ENCODE assay signal across 8 cellular contexts in genomic region chr1:28246427-28246832, GRCh38.
DNase-seq lines count a peak whose midpoint lies in the region; ATAC-seq and TF ChIP-seq lines count a peak whose summit lies in the region.

No MANE protein-coding gene starts in this region.

- CTCF ChIA-PET in RWPE1 (lab: Yijun Ruan, JAX) = interaction anchor here (0.6 kb wide), 2 partner anchors 32 to 37 kb away, joined by 3 read pairs; no protein-coding TSS in a partner anchor
- CTCF ChIA-PET in GM10248 (lab: Yijun Ruan, JAX) = interaction anchor here (1.1 to 4.3 kb wide), 3 partner anchors 9 to 14 kb away, joined by 5 to 111 read pairs (median 5); partner anchors contain the start of gene SESN2

- H3K27ac Mint-ChIP-seq in effector memory CD8-positive, alpha-beta T cell = peak overlapping the region; percentile 94 to 99

- no peak overlapping the region for H2AFZ ChIP-seq in neuron (ENCODE audit: low read depth, low read length)

- H3K27ac ChIP-seq in RWPE1 = peak overlapping the region; percentile 91

- POLR2A ChIA-PET in RWPE1 (lab: Yijun Ruan, JAX; ENCODE audit: low non-redundant PET) = interaction anchor here (0.9 kb wide), 1 partner anchor 11 kb away, joined by 3 read pairs; the partner anchor contains the start of gene ATP5IF1
- POLR2A ChIA-PET in GM10248 (lab: Yijun Ruan, JAX) = interaction anchor here (0.6 to 3.7 kb wide), 3 partner anchors 11 to 302 kb away, joined by 4 to 25 read pairs (median 4); partner anchors contain the start of gene ATP5IF1

- TF ChIP-seq CTCF in RWPE1 (conservative IDR thresholded peaks at IDR 0.05; ENCODE audit: low read depth) (no peak), GM10248 (IDR thresholded peaks at IDR 0.05; ENCODE audit: control extremely low read depth, extremely low read depth, low read depth, missing control alignments) (no peak)

- in situ Hi-C loops in ACHN (cut with HindIII; ENCODE audit: low pct_ligation_motif_present, low pct_unique_long_range_greater_than_20kb, low sequenced_read_pairs) = no loop called here

- ATAC-seq in effector memory CD8-positive, alpha-beta T cell (replicated peaks) = peak; percentile 54
- ATAC-seq in HG03460 (IDR thresholded peaks at IDR 0.05; ENCODE audit: unreplicated experiment) = no peak

- DNase-seq in ACHN (peak; percentile 35), GF-D8 (lab: John Stamatoyannopoulos, UW) (peak; percentile 51), RWPE1 (ENCODE audit: low spot score) (no peak), foreskin melanocyte (no peak), GM10248 (ENCODE audit: extremely low spot score) (no peak)
- DNase-seq in effector memory CD8-positive, alpha-beta T cell = peak; percentile 58 to 65 (median 64)

- H3K4me1 Mint-ChIP-seq in effector memory CD8-positive, alpha-beta T cell (ENCODE audit: low read depth in 2 of 2) = peaks cover 44 to 45% of the 10 kb centered on the region in 2 donors

- peak overlapping the region; percentile 58 for H3K4me3 ChIP-seq in neuron (ENCODE audit: low read length)

- peaks cover 26% of the 10 kb centered on the region for H3K36me3 Mint-ChIP-seq in effector memory CD8-positive, alpha-beta T cell (ENCODE audit: insufficient read depth)

- H3K27me3 ChIP-seq in neuron (ENCODE audit: insufficient read depth, low read length) = no peaks in the 10 kb centered on the region

- no peaks in the 10 kb centered on the region for H3K27me3 Mint-ChIP-seq in effector memory CD8-positive, alpha-beta T cell

- H3K4me1 ChIP-seq in neuron (ENCODE audit: insufficient read depth, low read length) = peaks cover 21% of the 10 kb centered on the region

- H3K9me3 Mint-ChIP-seq in effector memory CD8-positive, alpha-beta T cell = no peaks in the 10 kb centered on the region

- no peaks in the 10 kb centered on the region for H3K9me3 ChIP-seq in neuron (ENCODE audit: low read length)

- H3K36me3 ChIP-seq in neuron (ENCODE audit: insufficient read depth, low read length) = no peaks in the 10 kb centered on the region

- H3K4me3 Mint-ChIP-seq in effector memory CD8-positive, alpha-beta T cell = peak overlapping the region; percentile 85 to 93

Comparison
In these comparisons a context has a peak if more than half of its experiments do, and no peak if none do; other contexts are left out.
1. DNase-seq: peak in ACHN (single experiment), GF-D8 (single experiment) and effector memory CD8-positive, alpha-beta T cell (3 of 3); none in RWPE1 (single experiment), foreskin melanocyte (single experiment) and GM10248 (single experiment).